Comparison of ENCODE assay signal across 27 cellular contexts in the genomic region with DNA sequence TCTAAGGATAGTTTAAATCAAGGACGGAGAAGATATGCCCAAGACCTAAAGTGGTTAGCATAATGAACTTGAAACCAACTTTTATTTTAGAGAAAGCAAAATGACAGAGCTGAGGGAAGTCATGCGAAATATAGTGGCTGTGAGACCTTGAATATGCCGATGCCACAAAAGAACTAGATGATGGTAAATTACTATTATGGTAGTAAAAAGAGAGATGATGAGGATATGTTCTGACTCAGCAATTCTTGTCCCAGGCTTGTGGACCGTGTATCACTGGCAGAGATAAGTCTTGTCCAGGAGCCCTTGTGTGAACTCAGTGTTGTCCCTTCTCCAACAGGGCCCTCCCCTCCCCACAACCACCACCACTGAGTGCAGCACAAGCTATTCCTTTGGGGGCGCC.
DNase-seq lines count a peak whose midpoint lies in the region; ATAC-seq, FAIRE-seq and TF ChIP-seq lines count a peak whose summit lies in the region.
"Had no signal": no experiment of that assay in that cellular context is flagged by ENCODE, and none has a peak within 500 bp of the region (broad histone marks: within the 10 kb centered on the region; RNA-seq: fewer than 3 reads in every experiment).

No MANE protein-coding gene starts in this region.

- H2BK15ac ChIP-seq in IMR-90 (ENCODE audit: low read depth, low read length) (no peak overlapping the region), H9 (ENCODE audit: low read depth, low read length) (no peak overlapping the region)

- no peak for TF ChIP-seq POLR2A in A549 (IDR thresholded peaks at IDR 0.05; ENCODE audit: low read length)
- TF ChIP-seq POLR2A in IMR-90 (IDR thresholded peaks at IDR 0.05; ENCODE audit: low read depth, low read length) = no peak
- no peak for TF ChIP-seq POLR2A in K562 (conservative IDR thresholded peaks at IDR 0.05)

- TF ChIP-seq CTCF in A549 (IDR thresholded peaks at IDR 0.05) (no peak), IMR-90 (conservative IDR thresholded peaks at IDR 0.05; ENCODE audit: low read depth, low read length) (no peak), K562 (IDR thresholded peaks at IDR 0.05 in 2 of 3, conservative IDR thresholded peaks at IDR 0.05 in 1 of 3; ENCODE audit: insufficient read depth in 2 of 3, low read depth in 1 of 3, low read length in 3 of 3) (no peak), H9 (conservative IDR thresholded peaks at IDR 0.05) (no peak), smooth muscle cell (IDR thresholded peaks at IDR 0.05; ENCODE audit: borderline replicate concordance, insufficient read depth, poor library complexity, severe bottlenecking) (no peak)

- dilution Hi-C loops in IMR-90 (cut with HindIII; ENCODE audit: low sequenced_read_pairs, unreplicated experiment) = no loop called here

- H2AK9ac ChIP-seq in IMR-90 (replicated peaks; ENCODE audit: low read depth, low read length, poor library complexity) = no peak overlapping the region

- H2AK5ac ChIP-seq in IMR-90 (ENCODE audit: low read depth, low read length) = no peak overlapping the region
- H2AK5ac ChIP-seq in H9 (ENCODE audit: insufficient read length, low read length) = no peak overlapping the region

- H3K79me1 ChIP-seq in IMR-90 (ENCODE audit: low read depth in 1 of 2, low read length in 2 of 2) (no peaks in the 10 kb centered on the region), H9 (ENCODE audit: insufficient read depth, low read depth, low read length, poor library complexity, severe bottlenecking) (no peaks in the 10 kb centered on the region)

- H3K4ac ChIP-seq in IMR-90 (ENCODE audit: low read depth, low read length) (no peak overlapping the region), H9 (ENCODE audit: low read depth, low read length) (no peak overlapping the region)

- no peak for TF ChIP-seq RAD21 in A549 (conservative IDR thresholded peaks at IDR 0.05 in 1 of 2, IDR thresholded peaks at IDR 0.05 in 1 of 2)
- no peak for TF ChIP-seq RAD21 in IMR-90 (IDR thresholded peaks at IDR 0.05; ENCODE audit: low read length)
- no peak for TF ChIP-seq RAD21 in K562 (CRISPR knock-in tag; conservative IDR thresholded peaks at IDR 0.05 in 1 of 2, IDR thresholded peaks at IDR 0.05 in 1 of 2)

- TF ChIP-seq EP300 in A549 (IDR thresholded peaks at IDR 0.05) = no peak
- TF ChIP-seq EP300 in K562 (IDR thresholded peaks at IDR 0.05; ENCODE audit: low read length) = no peak

- H4K5ac ChIP-seq in IMR-90 (ENCODE audit: low read depth, low read length) = no peak overlapping the region
- H4K5ac ChIP-seq in H9 (ENCODE audit: insufficient read length, low read depth, low read length) = no peak overlapping the region

- H3K9me3 Mint-ChIP-seq in H9 = no peaks in the 10 kb centered on the region

- H3K27me3 ChIP-seq in IMR-90 (ENCODE audit: control insufficient read depth, insufficient read depth, low read length) (no peaks in the 10 kb centered on the region), K562 (ENCODE audit: control insufficient read depth in 2 of 2, insufficient read depth in 2 of 2, low read length in 2 of 2) (no peaks in the 10 kb centered on the region), H9 (ENCODE audit: insufficient read depth, low read length) (no peaks in the 10 kb centered on the region), smooth muscle cell (ENCODE audit: low read depth) (no peaks in the 10 kb centered on the region)

- H4K8ac ChIP-seq in IMR-90 (ENCODE audit: low read depth in 2 of 2, low read length in 2 of 2) (no peak overlapping the region), H9 (replicated peaks; ENCODE audit: insufficient read length, low read depth, low read length) (no peak overlapping the region)

- H4K20me1 ChIP-seq in IMR-90 (ENCODE audit: insufficient read depth, low read length) (no peaks in the 10 kb centered on the region), K562 (replicated peaks; ENCODE audit: control insufficient read depth, insufficient read depth, low read length) (no peaks in the 10 kb centered on the region), H9 (ENCODE audit: control insufficient read depth, insufficient read depth, insufficient read length) (no peaks in the 10 kb centered on the region), smooth muscle cell (ENCODE audit: low read depth) (no peaks in the 10 kb centered on the region)

- no peaks in the 10 kb centered on the region for H3F3A ChIP-seq in smooth muscle cell (ENCODE audit: low read depth)

- no TSS peak for BruUV-seq in IMR-90 (replicated peaks; lab: Mats Ljungman, UMichigan)
- BruUV-seq in K562 (replicated peaks; lab: Mats Ljungman, UMichigan) = no TSS peak

- no peak overlapping the region for H4K91ac ChIP-seq in IMR-90 (ENCODE audit: insufficient read depth, low read depth, low read length)
- H4K91ac ChIP-seq in H9 (ENCODE audit: insufficient read length, low read depth, low read length) = no peak overlapping the region

- intact Hi-C loops in IMR-90 (cut with micrococcal nuclease) = no loop called here
- intact Hi-C loops in K562 (cut with micrococcal nuclease) = no loop called here

- no peaks in the 10 kb centered on the region for H3K36me3 Mint-ChIP-seq in H9 (ENCODE audit: insufficient read depth in 1 of 3, low read depth in 3 of 3)
- H3K36me3 Mint-ChIP-seq: CD8-positive, alpha-beta memory T cell; IgD-negative memory B cell had no signal

- no peak overlapping the region for H3K23ac ChIP-seq in IMR-90 (ENCODE audit: low read depth, low read length)
- no peak overlapping the region for H3K23ac ChIP-seq in H9 (ENCODE audit: insufficient read length, low read depth, low read length)

- H3K4me3 Mint-ChIP-seq in H9 = no peak overlapping the region
- H3K4me3 Mint-ChIP-seq: B cell; CD8-positive, alpha-beta memory T cell; IgD-negative memory B cell had no signal

- H3K9ac ChIP-seq in IMR-90 (ENCODE audit: low read depth, low read length) = no peak overlapping the region
- H3K9ac ChIP-seq in K562 (ENCODE audit: insufficient read depth in 1 of 2, low read depth in 2 of 2, low read length in 2 of 2) = no peak overlapping the region
- no peak overlapping the region for H3K9ac ChIP-seq in H9 (ENCODE audit: extremely low read depth, insufficient read length, low read length)
- H3K9ac ChIP-seq in smooth muscle cell (ENCODE audit: low read depth) = no peak overlapping the region

- no peak overlapping the region for H3T11ph ChIP-seq in H9 (ENCODE audit: low read length)

- CTCF ChIA-PET in A549 (lab: Yijun Ruan, JAX) = interaction anchor here (1.3 kb wide), 1 partner anchor 26 kb away, joined by 4 read pairs; no protein-coding TSS in a partner anchor
- CTCF ChIA-PET in IMR-90 (lab: Yijun Ruan, JAX) = no interaction called here
- CTCF ChIA-PET in K562 (lab: Yijun Ruan, JAX; ENCODE audit: low intra/inter-chr PET ratio) = no interaction called here

- no peak overlapping the region for H3K4me3 ChIP-seq in A549
- H3K4me3 ChIP-seq in IMR-90 (ENCODE audit: insufficient read depth, low read depth, low read length) = no peak overlapping the region
- H3K4me3 ChIP-seq in K562 = no peak overlapping the region
- H3K4me3 ChIP-seq in smooth muscle cell = no peak overlapping the region

- no peak overlapping the region for H2AFZ ChIP-seq in IMR-90 (replicated peaks; ENCODE audit: low read length, poor library complexity)
- no peak overlapping the region for H2AFZ ChIP-seq in K562 (ENCODE audit: low read depth, low read length)
- no peak overlapping the region for H2AFZ ChIP-seq in H9 (ENCODE audit: low read length)
- H2AFZ ChIP-seq in smooth muscle cell (ENCODE audit: low read depth) = no peak overlapping the region

- H3K27ac ChIP-seq in A549 (no peak overlapping the region), IMR-90 (ENCODE audit: insufficient read depth, low read length) (no peak overlapping the region), K562 (ENCODE audit: extremely low read depth, low read depth, low read length) (no peak overlapping the region), H9 (ENCODE audit: insufficient read length, low read depth, low read length) (no peak overlapping the region), smooth muscle cell (ENCODE audit: low read depth) (no peak overlapping the region)
- H3K27ac ChIP-seq: C4-2B, SK-N-MC had no signal

- DNase-seq in A549 (ENCODE audit: low read depth in 1 of 2, low spot score in 1 of 2) (no peak), IMR-90 (no peak), K562 (ENCODE audit: extremely low read depth in 1 of 4, low spot score in 3 of 4) (no peak), GM19238 (ENCODE audit: insufficient read length, low spot score) (no peak), H9 (no peak), smooth muscle cell (lab: John Stamatoyannopoulos, UW; ENCODE audit: unreplicated experiment) (no peak)
- DNase-seq in stimulated activated CD4-positive, alpha-beta T cell treated with anti-CD3 and anti-CD28 coated beads, Interleukin-2, amount 100 ng/mL, for 48 hours = no peak
- DNase-seq: CD8-positive, alpha-beta memory T cell; DMS 273 treated with DMSO at 0.1 percent for 48 hours; DMS79; EL; GDM1; H7; NCI-H1092; NCI-H1417 treated with DMSO at 0.1 percent for 48 hours; NCI-H1694 treated with DMSO at 0.1 percent for 48 hours; NCI-H2081; NCI-H2227 treated with DMSO at 0.1 percent for 48 hours; NCI-H524; NCI-H748 treated with DMSO at 0.1 percent for 48 hours; SHP77 treated with DMSO at 0.1 percent for 48 hours had no signal

- peaks cover 17 to 23% of the 10 kb centered on the region in 2 experiments for H3K4me1 Mint-ChIP-seq in H9
- H3K4me1 Mint-ChIP-seq: B cell; CD8-positive, alpha-beta memory T cell; IgD-negative memory B cell had no signal

- H3K56ac ChIP-seq in IMR-90 (ENCODE audit: extremely low read depth, insufficient read depth, low read length) (no peak overlapping the region), H9 (ENCODE audit: insufficient read length, low read depth, low read length) (no peak overlapping the region)

- no peak overlapping the region for H2BK120ac ChIP-seq in IMR-90 (ENCODE audit: low read depth, low read length)
- H2BK120ac ChIP-seq in H9 (ENCODE audit: low read depth, low read length, poor library complexity, severe bottlenecking) = no peak overlapping the region

- H2BK5ac ChIP-seq in IMR-90 (ENCODE audit: low read depth, low read length, poor library complexity, severe bottlenecking) (no peak overlapping the region), H9 (ENCODE audit: insufficient read length, low read length) (no peak overlapping the region)

- H3K9me1 ChIP-seq in IMR-90 (ENCODE audit: insufficient read depth, low read length) (no peaks in the 10 kb centered on the region), K562 (ENCODE audit: control insufficient read depth, insufficient read depth, low read length) (no peaks in the 10 kb centered on the region)

- H3K4me2 ChIP-seq in A549 (no peak overlapping the region), IMR-90 (ENCODE audit: low read depth, low read length) (no peak overlapping the region), K562 (ENCODE audit: insufficient read depth, low read length) (no peak overlapping the region), H9 (ENCODE audit: insufficient read depth, insufficient read length, low read length) (no peak overlapping the region), smooth muscle cell (no peak overlapping the region)

- H3K9me3 ChIP-seq in A549 (no peaks in the 10 kb centered on the region), IMR-90 (ENCODE audit: control insufficient read depth, insufficient read depth, low read length) (no peaks in the 10 kb centered on the region), K562 (replicated peaks; ENCODE audit: control insufficient read depth, insufficient read depth, low read depth, low read length) (no peaks in the 10 kb centered on the region), H9 (ENCODE audit: control insufficient read depth, low read depth, low read length) (no peaks in the 10 kb centered on the region), smooth muscle cell (replicated peaks; ENCODE audit: low read depth) (no peaks in the 10 kb centered on the region)

- H2BK20ac ChIP-seq in IMR-90 (ENCODE audit: low read depth, low read length) (no peak overlapping the region), H9 (ENCODE audit: low read depth, low read length, poor library complexity, severe bottlenecking) (no peak overlapping the region)

- no peak overlapping the region for H2BK12ac ChIP-seq in H9 (ENCODE audit: insufficient read length, low read depth, low read length)

- no peaks in the 10 kb centered on the region for H3K27me3 Mint-ChIP-seq in H9 (ENCODE audit: low read depth)
- H3K27me3 Mint-ChIP-seq: B cell; CD8-positive, alpha-beta memory T cell had no signal

- H3K4me1 ChIP-seq in A549 = no peaks in the 10 kb centered on the region
- no peaks in the 10 kb centered on the region for H3K4me1 ChIP-seq in IMR-90 (ENCODE audit: control insufficient read depth, insufficient read depth, low read length)
- no peaks in the 10 kb centered on the region for H3K4me1 ChIP-seq in K562 (replicated peaks in 1 of 2; ENCODE audit: control insufficient read depth in 2 of 2, insufficient read depth in 2 of 2, low read length in 2 of 2)
- no peaks in the 10 kb centered on the region; the same call in 1 of the 2 replicates for H3K4me1 ChIP-seq in H9 (ENCODE audit: insufficient read depth, low read length)
- H3K4me1 ChIP-seq in smooth muscle cell (ENCODE audit: low read depth) = no peaks in the 10 kb centered on the region

- no peak overlapping the region for H3K27ac Mint-ChIP-seq in H9
- H3K27ac Mint-ChIP-seq: B cell; CD8-positive, alpha-beta memory T cell; IgD-negative memory B cell had no signal

- 1% methylated on average over 4 of the region's 5 CpGs for WGBS in A549 (ENCODE audit: missing lambda C conversion rate)
- WGBS in IMR-90 (ENCODE audit: extremely low coverage in 2 of 2, insufficient read length in 1 of 2), 2 experiments = no CpG with 5 or more reads among the region's 5 CpGs
- 1% methylated on average over 5 of the region's 5 CpGs for WGBS in K562 (ENCODE audit: insufficient coverage, low coverage, missing lambda C conversion rate)
- no CpG with 5 or more reads among the region's 5 CpGs for WGBS in H9 (ENCODE audit: extremely low coverage, insufficient read length, low lambda C conversion rate)
- WGBS in smooth muscle cell (ENCODE audit: low lambda C conversion rate) = 93% methylated on average over 5 of the region's 5 CpGs

- ATAC-seq in A549 (no peak), GM19463 (IDR thresholded peaks at IDR 0.05; ENCODE audit: unreplicated experiment) (peak; percentile 43), IMR-90 (ENCODE audit: low read depth) (no peak), K562 (no peak)
- ATAC-seq: Panc1 had no signal

- H3K14ac ChIP-seq in IMR-90 (replicated peaks; ENCODE audit: low read depth, low read length) (no peak overlapping the region), H9 (ENCODE audit: insufficient read depth, low read length) (no peak overlapping the region)

- FAIRE-seq in A549 (lab: Jason Lieb, UNC) = no peak
- FAIRE-seq in K562 (lab: Jason Lieb, UNC) = no peak

- POLR2A ChIA-PET in A549 (lab: Yijun Ruan, JAX) = no interaction called here
- POLR2A ChIA-PET in IMR-90 (lab: Charles Lee; ENCODE audit: unreplicated experiment) = no interaction called here
- POLR2A ChIA-PET in K562 (lab: Yijun Ruan, JAX) = no interaction called here

- H3K18ac ChIP-seq in IMR-90 (ENCODE audit: low read depth, low read length) = no peak overlapping the region
- no peak overlapping the region for H3K18ac ChIP-seq in H9 (ENCODE audit: insufficient read length, low read depth, low read length)

- H3K23me2 ChIP-seq in H9 (ENCODE audit: insufficient read length, low read depth, low read length, poor library complexity, severe bottlenecking) = no peaks in the 10 kb centered on the region

- no peaks in the 10 kb centered on the region for H3K79me2 ChIP-seq in K562 (ENCODE audit: control insufficient read depth, insufficient read depth, low read length)
- no peaks in the 10 kb centered on the region for H3K79me2 ChIP-seq in H9 (ENCODE audit: insufficient read depth, low read length)
- H3K79me2 ChIP-seq in smooth muscle cell (ENCODE audit: low read depth) = no peaks in the 10 kb centered on the region

- in situ Hi-C loops in IMR-90 (cut with MboI; ENCODE audit: low sequenced_read_pairs) (no loop called here), K562 (cut with MboI) (no loop called here)

- no peaks in the 10 kb centered on the region for H3K36me3 ChIP-seq in IMR-90 (ENCODE audit: control insufficient read depth, insufficient read depth, low read length)
- H3K36me3 ChIP-seq in K562 (ENCODE audit: control insufficient read depth, insufficient read depth, low read length) = no peaks in the 10 kb centered on the region
- no peaks in the 10 kb centered on the region for H3K36me3 ChIP-seq in smooth muscle cell (ENCODE audit: low read depth)

Comparison
In these comparisons a context has a peak if more than half of its experiments do, and no peak if none do; other contexts are left out.
1. Of the 35 proteins assayed by ChIP-seq in both K562 and A549: peak only in K562: none; only in A549: none; in both: MAFK; in neither: 34.